In genomic region chr5:1225081-1225480, GRCh38 we compare ENCODE assay signal across 1 cellular context.
TF ChIP-seq lines count a peak whose summit lies in the region.

SLC6A18 (plus strand) TSS chr5:1225381; CDS start chr5:1225478, 97 bp downstream.

TF ChIP-seq in IMR-90, 13 proteins besides CTCF, POLR2A, EP300 and RAD21 (continued from another document):
- no peak for TF ChIP-seq ELK1 (IDR thresholded peaks at IDR 0.05; ENCODE audit: borderline replicate concordance, low read depth, low read length)
- no peak for TF ChIP-seq BHLHE40 (IDR thresholded peaks at IDR 0.05; ENCODE audit: low read depth, low read length)
- no peak for TF ChIP-seq MAFK (IDR thresholded peaks at IDR 0.05; ENCODE audit: low read depth, low read length)
- TF ChIP-seq USF2 (IDR thresholded peaks at IDR 0.05; ENCODE audit: low read depth, low read length) = no peak
- TF ChIP-seq RFX5 (IDR thresholded peaks at IDR 0.05; ENCODE audit: low read depth, low read length) = no peak
- TF ChIP-seq NFE2L2 (IDR thresholded peaks at IDR 0.05; ENCODE audit: low read depth, low read length) = no peak
TF ChIP-seq in IMR-90: peak in this region for 0.
